1 cellular context compared by ENCODE assay signal in genomic region chr9:76620586-76620985, GRCh38.
TF ChIP-seq lines count a peak whose summit lies in the region.

No MANE protein-coding gene starts in this region.

TF ChIP-seq in HepG2, 621 proteins besides CTCF, POLR2A, EP300 and RAD21 (continued from another document):
- no peak for TF ChIP-seq ZNF513 (CRISPR knock-in tag; conservative IDR thresholded peaks at IDR 0.05)
- no peak for TF ChIP-seq FOXP1 (IDR thresholded peaks at IDR 0.05)
- TF ChIP-seq FOXP1 (CRISPR knock-in tag; IDR thresholded peaks at IDR 0.05): no peak
- no peak for TF ChIP-seq BCL3 (CRISPR knock-in tag; IDR thresholded peaks at IDR 0.05)
- no peak for TF ChIP-seq ZNF678 (CRISPR knock-in tag; IDR thresholded peaks at IDR 0.05)
- no peak for TF ChIP-seq ZNF224 (CRISPR knock-in tag; IDR thresholded peaks at IDR 0.05)
- no peak for TF ChIP-seq MED1 (CRISPR knock-in tag; IDR thresholded peaks at IDR 0.05)
- no peak for TF ChIP-seq HOXD1 (CRISPR knock-in tag; IDR thresholded peaks at IDR 0.05)
